Comparison of ENCODE assay signal across 23 cellular contexts in genomic region chr12:15726757-15727112, GRCh38.
A peak's percentile ranks its signal among the peaks of the same experiment; 100 is the strongest.
DNase-seq lines count a peak whose midpoint lies in the region; ATAC-seq and TF ChIP-seq lines count a peak whose summit lies in the region.
"Had no signal": no experiment of that assay in that cellular context is flagged by ENCODE, and none has a peak within 500 bp of the region (broad histone marks: within the 10 kb centered on the region; RNA-seq: fewer than 3 reads in every experiment).

No MANE protein-coding gene starts in this region.

- no TSS peak for BruUV-seq in PC-9 (replicated peaks; lab: Mats Ljungman, UMichigan)

- H3K27ac ChIP-seq in PC-9, result peak overlapping the region; percentile 40
- peak overlapping the region; percentile 30 for H3K27ac ChIP-seq in colonic mucosa
- peak overlapping the region; percentile 70 for H3K27ac ChIP-seq in muscle layer of duodenum (ENCODE audit: low read length)
- H3K27ac ChIP-seq in brain microvascular endothelial cell, result no peak overlapping the region
- H3K27ac ChIP-seq in CD4-positive, alpha-beta T cell (ENCODE audit: low read depth, low read length), result no peak overlapping the region
- H3K27ac ChIP-seq: RWPE1 had no signal

- H3K9me3 ChIP-seq in PC-9 (ENCODE audit: insufficient read depth, low read depth) (no peaks in the 10 kb centered on the region), colonic mucosa (no peaks in the 10 kb centered on the region), muscle layer of duodenum (ENCODE audit: control insufficient read depth in 1 of 2, low read length in 2 of 2) (no peaks in the 10 kb centered on the region)
- H3K9me3 ChIP-seq in CD4-positive, alpha-beta T cell (ENCODE audit: control insufficient read depth, low read length), result no peaks in the 10 kb centered on the region
- H3K9me3 ChIP-seq: body of pancreas, HAP-1, left lung had no signal

- CTCF ChIA-PET in PC-9 (lab: Charles Lee), result no interaction called here
- CTCF ChIA-PET in CD4-positive, alpha-beta T cell (lab: Charles Lee), result no interaction called here

- POLR2A ChIA-PET in PC-9 (lab: Charles Lee; ENCODE audit: unreplicated experiment), result interaction anchor here (0.6 to 0.7 kb wide), 2 partner anchors 10 to 71 kb away, joined by 3 read pairs; no protein-coding TSS in a partner anchor
- POLR2A ChIA-PET in CD4-positive, alpha-beta T cell (lab: Charles Lee), result no interaction called here

- no peaks in the 10 kb centered on the region for H3K9me3 Mint-ChIP-seq in type B pancreatic cell
- H3K9me3 Mint-ChIP-seq in CD4-positive, alpha-beta T cell, result no peaks in the 10 kb centered on the region
- H3K9me3 Mint-ChIP-seq: activated B cell treated with CpG ODN at 0.5 μM for 24 hours; activated CD4-positive, alpha-beta memory T cell treated with anti-CD3 and anti-CD28 coated beads for 36 hours; activated naive CD8-positive, alpha-beta T cell treated with anti-CD3 and anti-CD28 coated beads, Interleukin-2, amount 10 ng/mL, durations not matched to agents 7 days and 5 days; CD4-positive, alpha-beta memory T cell; stimulated activated naive CD8-positive, alpha-beta T cell treated with anti-CD3 and anti-CD28 coated beads, Interleukin-15, Interleukin-2, amounts not matched to agents 100 ng/mL and 50 ng/mL, for 24 hours had no signal

- no peaks in the 10 kb centered on the region for H3K27me3 ChIP-seq in PC-9 (ENCODE audit: insufficient read depth, low read depth)
- no peaks in the 10 kb centered on the region for H3K27me3 ChIP-seq in colonic mucosa
- H3K27me3 ChIP-seq in muscle layer of duodenum (ENCODE audit: low read depth, low read length), result no peaks in the 10 kb centered on the region
- no peaks in the 10 kb centered on the region for H3K27me3 ChIP-seq in brain microvascular endothelial cell (replicated peaks)
- no peaks in the 10 kb centered on the region for H3K27me3 ChIP-seq in CD4-positive, alpha-beta T cell (ENCODE audit: control insufficient read depth, insufficient read depth, low read length)
- H3K27me3 ChIP-seq: body of pancreas, left lung, MG63 had no signal

- H3K27me3 Mint-ChIP-seq in type B pancreatic cell, result no peaks in the 10 kb centered on the region
- no peaks in the 10 kb centered on the region for H3K27me3 Mint-ChIP-seq in CD4-positive, alpha-beta T cell
- H3K27me3 Mint-ChIP-seq: stimulated activated naive CD8-positive, alpha-beta T cell treated with anti-CD3 and anti-CD28 coated beads, Interleukin-15, Interleukin-2, amounts not matched to agents 100 ng/mL and 50 ng/mL, for 24 hours had no signal

- H3K79me2 ChIP-seq in PC-9 (ENCODE audit: low read depth), result peaks cover 89% of the 10 kb centered on the region

- H3K9ac ChIP-seq in colonic mucosa (ENCODE audit: low read depth in 2 of 2, low read length in 2 of 2), result peak overlapping the region in 1 of 2 donors; percentile 14

- no peak for DNase-seq in PC-9
- no peak for DNase-seq in colonic mucosa
- DNase-seq in type B pancreatic cell (ENCODE audit: extremely low spot score, unreplicated experiment), result no peak
- no peak for DNase-seq in brain microvascular endothelial cell
- DNase-seq in CD4-positive, alpha-beta T cell, result no peak
- DNase-seq in stimulated activated CD8-positive, alpha-beta memory T cell treated with anti-CD3 and anti-CD28 coated beads, Interleukin-4, amount 100 ng/mL, for 48 hours, result no peak
- DNase-seq: activated B cell treated with CpG ODN at 0.5 μM for 24 hours; activated CD4-positive, alpha-beta memory T cell treated with anti-CD3 and anti-CD28 coated beads for 36 hours; activated effector memory CD4-positive, alpha-beta T cell treated with Interleukin-2 at 50 U/mL for 16 hours; activated naive CD8-positive, alpha-beta T cell treated with anti-CD3 and anti-CD28 coated beads, Interleukin-2, amount 10 ng/mL, durations not matched to agents 7 days and 5 days; body of pancreas; CD4-positive, alpha-beta memory T cell; head of caudate nucleus; left lung; MG63; NCI-H1436; NCI-H510A treated with DMSO at 0.1 percent for 48 hours; stimulated activated CD4-positive, alpha-beta T cell treated with anti-CD3 and anti-CD28 coated beads, Interleukin-12 subunit alpha, Interleukin-12 subunit beta, amount 100 ng/mL, for 4 hours; stimulated activated CD4-positive, alpha-beta T cell treated with anti-CD3 and anti-CD28 coated beads, Interleukin-4, amount 100 ng/mL, for 4 hours had no signal

- in situ Hi-C loops in brain microvascular endothelial cell (cut with HindIII; ENCODE audit: low pct_ligation_motif_present, low sequenced_read_pairs), result no loop called here

- no peak overlapping the region for H3K4me3 ChIP-seq in PC-9
- H3K4me3 ChIP-seq in colonic mucosa, result no peak overlapping the region
- H3K4me3 ChIP-seq in muscle layer of duodenum (ENCODE audit: low read depth in 1 of 2, low read length in 2 of 2), result no peak overlapping the region
- no peak overlapping the region for H3K4me3 ChIP-seq in brain microvascular endothelial cell (ENCODE audit: low read depth, low read length)
- H3K4me3 ChIP-seq: body of pancreas, HAP-1, left lung, MG63 had no signal

- no peak for TF ChIP-seq CTCF in PC-9 (conservative IDR thresholded peaks at IDR 0.05)
- no peak for TF ChIP-seq CTCF in colonic mucosa (IDR thresholded peaks at IDR 0.05)
- TF ChIP-seq CTCF in type B pancreatic cell (conservative IDR thresholded peaks at IDR 0.05), result no peak
- no peak for TF ChIP-seq CTCF in brain microvascular endothelial cell (IDR thresholded peaks at IDR 0.05; ENCODE audit: low read depth, low read length, missing control alignments)
- no peak for TF ChIP-seq CTCF in CD4-positive, alpha-beta T cell (IDR thresholded peaks at IDR 0.05)

- no peaks in the 10 kb centered on the region for H3F3A ChIP-seq in PC-9 (ENCODE audit: insufficient read depth, low read depth)

- no peak overlapping the region for H3K4me2 ChIP-seq in PC-9

- H3K36me3 ChIP-seq in PC-9 (ENCODE audit: low read depth), result peaks cover 12% of the 10 kb centered on the region; the same call in 1 of the 2 replicates
- no peaks in the 10 kb centered on the region for H3K36me3 ChIP-seq in colonic mucosa
- no peaks in the 10 kb centered on the region for H3K36me3 ChIP-seq in muscle layer of duodenum (ENCODE audit: control insufficient read depth in 1 of 2, insufficient read depth in 2 of 2, low read length in 2 of 2)
- H3K36me3 ChIP-seq in brain microvascular endothelial cell (replicated peaks), result no peaks in the 10 kb centered on the region
- H3K36me3 ChIP-seq: HAP-1, left lung had no signal

- H4K20me1 ChIP-seq in PC-9 (ENCODE audit: insufficient read depth), result no peaks in the 10 kb centered on the region

- intact Hi-C loops in PC-9 (cut with micrococcal nuclease; ENCODE audit: unreplicated experiment), result no loop called here
- intact Hi-C loops in colonic mucosa (cut with DNase I), result no loop called here
- intact Hi-C loops in CD4-positive, alpha-beta T cell (cut with DNase I, micrococcal nuclease), result no loop called here

- no peaks in the 10 kb centered on the region for H3K9me2 ChIP-seq in PC-9 (ENCODE audit: insufficient read depth)

- H3K4me3 Mint-ChIP-seq in type B pancreatic cell, result peak overlapping the region; percentile 52
- H3K4me3 Mint-ChIP-seq in CD4-positive, alpha-beta T cell, result no peak overlapping the region
- H3K4me3 Mint-ChIP-seq: activated B cell treated with CpG ODN at 0.5 μM for 24 hours; activated CD4-positive, alpha-beta memory T cell treated with anti-CD3 and anti-CD28 coated beads for 36 hours; activated naive CD8-positive, alpha-beta T cell treated with anti-CD3 and anti-CD28 coated beads, Interleukin-2, amount 10 ng/mL, durations not matched to agents 7 days and 5 days; CD4-positive, alpha-beta memory T cell; stimulated activated naive CD8-positive, alpha-beta T cell treated with anti-CD3 and anti-CD28 coated beads, Interleukin-15, Interleukin-2, amounts not matched to agents 100 ng/mL and 50 ng/mL, for 24 hours had no signal

- no peak overlapping the region for H2AFZ ChIP-seq in PC-9

- peak overlapping the region; percentile 92 for H3K27ac Mint-ChIP-seq in type B pancreatic cell
- no peak overlapping the region for H3K27ac Mint-ChIP-seq in CD4-positive, alpha-beta T cell
- H3K27ac Mint-ChIP-seq: activated B cell treated with CpG ODN at 0.5 μM for 24 hours; activated CD4-positive, alpha-beta memory T cell treated with anti-CD3 and anti-CD28 coated beads for 36 hours; activated naive CD8-positive, alpha-beta T cell treated with anti-CD3 and anti-CD28 coated beads, Interleukin-2, amount 10 ng/mL, durations not matched to agents 7 days and 5 days; CD4-positive, alpha-beta memory T cell; stimulated activated naive CD8-positive, alpha-beta T cell treated with anti-CD3 and anti-CD28 coated beads, Interleukin-15, Interleukin-2, amounts not matched to agents 100 ng/mL and 50 ng/mL, for 24 hours had no signal

- no peak for ATAC-seq in CD4-positive, alpha-beta T cell (ENCODE audit: poor library complexity)
- ATAC-seq: body of pancreas had no signal

- H3K4me1 ChIP-seq in PC-9 (replicated peaks; ENCODE audit: insufficient read depth), result peaks cover 10% of the 10 kb centered on the region; the same call in 1 of the 2 replicates
- H3K4me1 ChIP-seq in colonic mucosa, result peaks cover 6% of the 10 kb centered on the region
- H3K4me1 ChIP-seq in muscle layer of duodenum (ENCODE audit: control insufficient read depth in 1 of 2, insufficient read depth in 2 of 2, low read length in 2 of 2), result peaks cover 0 to 4% of the 10 kb centered on the region in 2 donors
- H3K4me1 ChIP-seq: body of pancreas, HAP-1 had no signal

- H3K36me3 Mint-ChIP-seq in type B pancreatic cell, result peaks cover 18% of the 10 kb centered on the region
- H3K36me3 Mint-ChIP-seq in CD4-positive, alpha-beta T cell (ENCODE audit: low read depth), result no peaks in the 10 kb centered on the region
- H3K36me3 Mint-ChIP-seq: activated CD4-positive, alpha-beta memory T cell treated with anti-CD3 and anti-CD28 coated beads for 36 hours; activated naive CD8-positive, alpha-beta T cell treated with anti-CD3 and anti-CD28 coated beads, Interleukin-2, amount 10 ng/mL, durations not matched to agents 7 days and 5 days; CD4-positive, alpha-beta memory T cell had no signal

- peaks cover 9% of the 10 kb centered on the region for H3K4me1 Mint-ChIP-seq in type B pancreatic cell (ENCODE audit: unreplicated experiment)
- H3K4me1 Mint-ChIP-seq in CD4-positive, alpha-beta T cell (ENCODE audit: low read depth), result no peaks in the 10 kb centered on the region
- H3K4me1 Mint-ChIP-seq: activated B cell treated with CpG ODN at 0.5 μM for 24 hours; activated naive CD8-positive, alpha-beta T cell treated with anti-CD3 and anti-CD28 coated beads, Interleukin-2, amount 10 ng/mL, durations not matched to agents 7 days and 5 days; CD4-positive, alpha-beta memory T cell had no signal

Comparison
In these comparisons a context has a peak if more than half of its experiments do, and no peak if none do; other contexts are left out.
1. H3K27ac ChIP-seq: peak in PC-9 (single experiment), colonic mucosa (single experiment) and muscle layer of duodenum (single experiment); none in brain microvascular endothelial cell (single experiment) and CD4-positive, alpha-beta T cell (single experiment).